29 cellular contexts compared by ENCODE assay signal in genomic region chr2:75482398-75482797, GRCh38.
"Had no signal": no experiment of that assay in that cellular context is flagged by ENCODE, and none has a peak within 500 bp of the region (broad histone marks: within the 10 kb centered on the region; RNA-seq: fewer than 3 reads in every experiment).

No MANE protein-coding gene starts in this region.

- H3K9me3 ChIP-seq: adrenal gland, body of pancreas, breast epithelium had no signal

- H3K4me1 ChIP-seq: adrenal gland, breast epithelium had no signal

- H3K27me3 ChIP-seq: adrenal gland, body of pancreas, brain microvascular endothelial cell, breast epithelium had no signal

- H3K36me3 ChIP-seq: adrenal gland, brain microvascular endothelial cell, breast epithelium had no signal

- H3K4me3 ChIP-seq: adrenal gland, body of pancreas, breast epithelium, coronary artery had no signal

- H3K27ac ChIP-seq: adrenal gland, body of pancreas, brain microvascular endothelial cell, breast epithelium, coronary artery, VCaP had no signal

- DNase-seq: activated B cell treated with CpG ODN at 0.5 μM for 24 hours; activated CD4-positive, alpha-beta memory T cell treated with anti-CD3 and anti-CD28 coated beads for 36 hours; activated CD4-positive, alpha-beta T cell treated with anti-CD3 and anti-CD28 coated beads for 4 hours; activated CD4-positive, alpha-beta T cell treated with anti-CD3 and anti-CD28 coated beads, Interleukin-2, amount 10 ng/mL, durations not matched to agents 24 days and 14 days; activated CD4-positive, alpha-beta T cell treated with anti-CD3 and anti-CD28 coated beads, Interleukin-2, amount 50 U/mL, for 1 hour; activated CD4-positive, alpha-beta T cell treated with anti-CD3 and anti-CD28 coated beads, Interleukin-2, amount 50 U/mL, for 4 hours; activated CD4-positive, CD25-positive, alpha-beta regulatory T cell treated with anti-CD3 and anti-CD28 coated beads, Interleukin-2, amount 50 U/mL, for 72 hours; activated CD8-positive, alpha-beta memory T cell treated with anti-CD3 and anti-CD28 coated beads, Interleukin-2, amount 50 U/mL, for 4 hours; activated CD8-positive, alpha-beta T cell treated with anti-CD3 and anti-CD28 coated beads for 36 hours; activated effector memory CD4-positive, alpha-beta T cell treated with anti-CD3 and anti-CD28 coated beads, Interleukin-2, amount 50 U/mL, for 16 hours; activated gamma-delta T cell treated with Interleukin-2 at 50 U/mL for 16 hours; activated naive CD4-positive, alpha-beta T cell; activated naive CD4-positive, alpha-beta T cell treated with anti-CD3 and anti-CD28 coated beads for 36 hours; activated naive CD4-positive, alpha-beta T cell treated with anti-CD3 and anti-CD28 coated beads, Interleukin-2, amount 50 U/mL, for 16 hours; activated naive CD8-positive, alpha-beta T cell treated with anti-CD3 and anti-CD28 coated beads for 36 hours; activated T-cell treated with anti-CD3 and anti-CD28 coated beads for 4 hours; activated T-cell treated with anti-CD3 and anti-CD28 coated beads, Interleukin-2, amount 50 U/mL, for 1 hour; activated T-cell treated with anti-CD3 and anti-CD28 coated beads, Interleukin-2, amount 50 U/mL, for 4 hours; activated T-cell treated with anti-CD3 and anti-CD28 coated beads, Interleukin-2, amount 50 U/mL, for 72 hours; adrenal gland; amniotic stem cell; aorta; body of pancreas; brain microvascular endothelial cell; central memory CD4-positive, alpha-beta T cell; T-helper 9 cell had no signal
